Comparison of ENCODE assay signal across 13 cellular contexts in genomic region chr7:153518201-153518984, GRCh38.
A peak's percentile ranks its signal among the peaks of the same experiment; 100 is the strongest.
DNase-seq lines count a peak whose midpoint lies in the region; ATAC-seq and TF ChIP-seq lines count a peak whose summit lies in the region.
"Had no signal": no experiment of that assay in that cellular context is flagged by ENCODE, and none has a peak within 500 bp of the region (broad histone marks: within the 10 kb centered on the region; RNA-seq: fewer than 3 reads in every experiment).

No MANE protein-coding gene starts in this region.

- H3K4me1 ChIP-seq in breast epithelium (no peaks in the 10 kb centered on the region), foreskin keratinocyte (peaks cover 8% of the 10 kb centered on the region)

- H3K27me3 ChIP-seq in breast epithelium, result no peaks in the 10 kb centered on the region
- H3K27me3 ChIP-seq in foreskin keratinocyte, result no peaks in the 10 kb centered on the region

- H3K27ac ChIP-seq in breast epithelium (peak overlapping the region; percentile 89 to 91), foreskin keratinocyte (peak overlapping the region; percentile 72)

- no peak for TF ChIP-seq CTCF in breast epithelium (IDR thresholded peaks at IDR 0.05)
- no peak for TF ChIP-seq CTCF in foreskin keratinocyte (conservative IDR thresholded peaks at IDR 0.05)

- no peaks in the 10 kb centered on the region for H3K36me3 ChIP-seq in breast epithelium

- ATAC-seq in foreskin keratinocyte, result peak; percentile 98
- ATAC-seq in HG02973 (IDR thresholded peaks at IDR 0.05; ENCODE audit: unreplicated experiment), result no peak

- intact Hi-C loops in breast epithelium (cut with DNase I; ENCODE audit: low total_unique reads), result no loop called here

- TF ChIP-seq POLR2A in breast epithelium (IDR thresholded peaks at IDR 0.05), result no peak

- DNase-seq in HT1080 (ENCODE audit: low read depth) (peak; percentile 35), breast epithelium (ENCODE audit: low spot score in 2 of 2) (peak in 1 of 2 donors; percentile 69), foreskin keratinocyte (peak; percentile 14 to 49), renal cortical epithelial cell (ENCODE audit: low read depth) (peak; percentile 1), putamen (ENCODE audit: low spot score) (no peak), dermis blood vessel endothelial cell (no peak)
- DNase-seq: C1 segment of cervical spinal cord; Calu3; CD4-positive, alpha-beta T cell; DMS79 treated with DMSO at 0.1 percent for 48 hours; GOT3; H9 had no signal

- H3K4me3 ChIP-seq in breast epithelium, result no peak overlapping the region

- no peaks in the 10 kb centered on the region for H3K9me3 ChIP-seq in breast epithelium

Comparison
In these comparisons a context has a peak if more than half of its experiments do, and no peak if none do; other contexts are left out.
1. DNase-seq: peak in HT1080 (single experiment), foreskin keratinocyte (2 of 2) and renal cortical epithelial cell (single experiment); none in putamen (single experiment) and dermis blood vessel endothelial cell (single experiment).